In the genomic region with DNA sequence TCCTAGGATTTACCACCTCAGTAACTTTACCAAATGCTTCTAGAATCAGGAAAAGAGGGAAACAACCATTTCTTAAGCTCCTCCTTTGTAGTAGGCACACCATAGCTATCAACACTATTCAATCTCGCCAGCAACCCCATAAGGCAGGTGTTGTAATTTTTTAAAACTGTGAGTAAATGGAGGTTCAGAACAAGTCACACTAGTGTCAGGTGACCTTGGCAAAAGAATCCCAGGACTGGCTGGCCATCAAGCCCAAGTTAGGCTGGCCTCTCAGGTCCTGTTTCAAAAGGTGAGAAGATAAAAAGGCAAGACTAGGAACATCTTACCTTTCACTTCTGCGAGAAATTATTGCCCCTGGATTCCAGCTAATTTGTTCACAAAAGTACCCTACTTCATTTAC, we compare ENCODE assay signal across 8 cellular contexts. TPM values are rescaled to one million over a fixed set of nuclear protein-coding genes. Genes with fewer than 3 reads are reported as not detected.
DNase-seq lines count a peak whose midpoint lies in the region; ATAC-seq and TF ChIP-seq lines count a peak whose summit lies in the region.

No MANE protein-coding gene starts in this region.

- H3K9me3 Mint-ChIP-seq in stimulated activated naive CD8-positive, alpha-beta T cell treated with anti-CD3 and anti-CD28 coated beads, Interleukin-15, Interleukin-2, amounts not matched to agents 100 ng/mL and 50 ng/mL, for 24 hours = no peaks in the 10 kb centered on the region
- no peaks in the 10 kb centered on the region for H3K9me3 Mint-ChIP-seq in chondrocyte (ENCODE audit: low read depth)

- H3K36me3 ChIP-seq in mucosa of descending colon (ENCODE audit: low read depth) = no peaks in the 10 kb centered on the region
- no peaks in the 10 kb centered on the region for H3K36me3 ChIP-seq in aorta (ENCODE audit: control insufficient read depth in 1 of 2, insufficient read depth in 2 of 2, low read length in 1 of 2)

- TF ChIP-seq CTCF in chondrocyte (IDR thresholded peaks at IDR 0.05) (no peak), mucosa of descending colon (IDR thresholded peaks at IDR 0.05) (no peak)

- H3K4me1 Mint-ChIP-seq in stimulated activated naive CD8-positive, alpha-beta T cell treated with anti-CD3 and anti-CD28 coated beads, Interleukin-15, Interleukin-2, amounts not matched to agents 100 ng/mL and 50 ng/mL, for 24 hours (ENCODE audit: low read depth) = peaks cover 27% of the 10 kb centered on the region
- H3K4me1 Mint-ChIP-seq in chondrocyte (ENCODE audit: low read depth) = peaks cover 21% of the 10 kb centered on the region

- H3K4me3 ChIP-seq in mucosa of descending colon = peak overlapping the region; percentile 96
- H3K4me3 ChIP-seq in aorta (ENCODE audit: low read length in 2 of 2) = peak overlapping the region; percentile 71 to 84

- H3K27me3 Mint-ChIP-seq in stimulated activated naive CD8-positive, alpha-beta T cell treated with anti-CD3 and anti-CD28 coated beads, Interleukin-15, Interleukin-2, amounts not matched to agents 100 ng/mL and 50 ng/mL, for 24 hours = no peaks in the 10 kb centered on the region
- no peaks in the 10 kb centered on the region for H3K27me3 Mint-ChIP-seq in chondrocyte (ENCODE audit: low read depth)

- DNase-seq in stimulated activated naive CD8-positive, alpha-beta T cell treated with anti-CD3 and anti-CD28 coated beads, Interleukin-15, Interleukin-2, amounts not matched to agents 100 U/mL and 50 U/mL, for 24 hours = no peak
- no peak for DNase-seq in chondrocyte (ENCODE audit: low spot score)
- no peak for DNase-seq in mucosa of descending colon
- DNase-seq in aorta = no peak
- no peak for DNase-seq in activated gamma-delta T cell (lab: John Stamatoyannopoulos, UW)

- WGBS in aorta, 2 donors = 25 to 26% methylated on average over 2 of the region's 2 CpGs

- H3K9me3 ChIP-seq in mucosa of descending colon (no peaks in the 10 kb centered on the region), aorta (ENCODE audit: control insufficient read depth, low read length) (no peaks in the 10 kb centered on the region)

- peaks cover 2% of the 10 kb centered on the region for H3K4me1 ChIP-seq in mucosa of descending colon (ENCODE audit: low read depth)
- no peaks in the 10 kb centered on the region for H3K4me1 ChIP-seq in aorta (ENCODE audit: control insufficient read depth in 1 of 2, insufficient read depth in 2 of 2, low read length in 2 of 2)

- H3K4me3 Mint-ChIP-seq in stimulated activated naive CD8-positive, alpha-beta T cell treated with anti-CD3 and anti-CD28 coated beads, Interleukin-15, Interleukin-2, amounts not matched to agents 100 ng/mL and 50 ng/mL, for 24 hours = peak overlapping the region; percentile 89
- peak overlapping the region; percentile 85 for H3K4me3 Mint-ChIP-seq in chondrocyte (ENCODE audit: unreplicated experiment)

- H3K27ac ChIP-seq in aorta (ENCODE audit: low read depth in 1 of 2, low read length in 2 of 2) = no peak overlapping the region

- intact Hi-C loops in mucosa of descending colon (cut with DNase I, micrococcal nuclease) = no loop called here
- intact Hi-C loops in aorta (cut with DNase I) = no loop called here

- no peaks in the 10 kb centered on the region for H3K27me3 ChIP-seq in aorta (ENCODE audit: control insufficient read depth in 1 of 2, insufficient read depth in 2 of 2, low read length in 1 of 2)

- H3K27ac Mint-ChIP-seq in stimulated activated naive CD8-positive, alpha-beta T cell treated with anti-CD3 and anti-CD28 coated beads, Interleukin-15, Interleukin-2, amounts not matched to agents 100 ng/mL and 50 ng/mL, for 24 hours = peak overlapping the region; percentile 82
- H3K27ac Mint-ChIP-seq in chondrocyte (ENCODE audit: unreplicated experiment) = peak overlapping the region; percentile 59

- peaks cover 4% of the 10 kb centered on the region for H3K36me3 Mint-ChIP-seq in stimulated activated naive CD8-positive, alpha-beta T cell treated with anti-CD3 and anti-CD28 coated beads, Interleukin-15, Interleukin-2, amounts not matched to agents 100 ng/mL and 50 ng/mL, for 24 hours (ENCODE audit: low read depth)
- peaks cover 4% of the 10 kb centered on the region for H3K36me3 Mint-ChIP-seq in chondrocyte (ENCODE audit: low read depth)

- ATAC-seq in stimulated activated naive CD8-positive, alpha-beta T cell treated with anti-CD3 and anti-CD28 coated beads, Interleukin-15, Interleukin-2, amounts not matched to agents 100 U/mL and 50 U/mL, for 24 hours = no peak
- ATAC-seq in mucosa of descending colon = no peak
- ATAC-seq in aorta (ENCODE audit: low FRiP score) = no peak
- ATAC-seq in HG03565 (IDR thresholded peaks at IDR 0.05; ENCODE audit: unreplicated experiment) = no peak
- ATAC-seq in GM18502 (IDR thresholded peaks at IDR 0.05; ENCODE audit: poor library complexity, unreplicated experiment) = no peak

RNA-seq across cellular contexts. Expression of gene TOP3B, which starts 0.7 kb away (rescaled TPM):
- total RNA-seq in chondrocyte = 23.3 to 38.1 TPM (median 25.8 TPM) in 3 replicates
- total RNA-seq in mucosa of descending colon = 10 to 100 TPM; 30.4 to 40.0 (median 38.3) TPM
- 10 to 100 TPM; 24.8 to 37.2 TPM for total RNA-seq in aorta
- polyA plus RNA-seq in aorta = 10 to 100 TPM in 1 of 2 donors, 1 to 10 TPM in 1; 7.4 to 18.2 TPM

RNA-seq across cellular contexts. Expression of gene PPM1F, which starts 29.2 kb away (rescaled TPM):
- total RNA-seq in chondrocyte (26.2 to 32.3 TPM (median 28.1 TPM) in 3 replicates), mucosa of descending colon (10 to 100 TPM; 10.5 to 27.5 (median 14.8) TPM), aorta (10 to 100 TPM; 50.3 to 65.1 TPM)
- polyA plus RNA-seq in aorta = 10 to 100 TPM in 1 of 2 donors, 1 to 10 TPM in 1; 5.9 to 13.8 TPM
